ENCODE assay signal across 26 cellular contexts in genomic region chr1:181178241-181178640, GRCh38.
DNase-seq lines count a peak whose midpoint lies in the region; ATAC-seq, FAIRE-seq and TF ChIP-seq lines count a peak whose summit lies in the region.
"Had no signal": no experiment of that assay in that cellular context is flagged by ENCODE, and none has a peak within 500 bp of the region (broad histone marks: within the 10 kb centered on the region; RNA-seq: fewer than 3 reads in every experiment).

No MANE protein-coding gene starts in this region.

- peaks cover 5 to 17% of the 10 kb centered on the region in 2 experiments; a peak in 4 of 5 replicates for H3K4me1 ChIP-seq in K562 (replicated peaks in 1 of 2; ENCODE audit: control insufficient read depth in 2 of 2, insufficient read depth in 2 of 2, low read length in 2 of 2)

- ATAC-seq in K562 = no peak
- ATAC-seq in activated naive CD4-positive, alpha-beta T cell treated with anti-CD3 and anti-CD28 coated beads, Interleukin-2, amount 50 U/mL, for 72 hours = no peak
- no peak for ATAC-seq in T-cell (replicated peaks in 1 of 4)
- no peak for ATAC-seq in HG03378 (IDR thresholded peaks at IDR 0.05; ENCODE audit: unreplicated experiment)
- ATAC-seq: CD8-positive, alpha-beta T cell had no signal

- H3K27me3 ChIP-seq in K562 (ENCODE audit: control insufficient read depth in 2 of 2, insufficient read depth in 2 of 2, low read length in 2 of 2) = peaks cover 39 to 45% of the 10 kb centered on the region in 2 experiments
- H3K27me3 ChIP-seq: Peyer's patch had no signal

- TF ChIP-seq POLR2A in K562 (conservative IDR thresholded peaks at IDR 0.05) = no peak

- H3K9ac ChIP-seq in K562 (ENCODE audit: insufficient read depth in 1 of 2, low read depth in 2 of 2, low read length in 2 of 2) = no peak overlapping the region
- H3K9ac ChIP-seq: GM23248 had no signal

- no peak for FAIRE-seq in K562 (lab: Jason Lieb, UNC)
- FAIRE-seq: GM18507 had no signal

- H3K27me3 Mint-ChIP-seq in nephron (ENCODE audit: low read depth) (peaks cover 41% of the 10 kb centered on the region), T-cell (peaks cover 5 to 8% of the 10 kb centered on the region in 2 donors)

- H3K4me2 ChIP-seq in K562 (ENCODE audit: insufficient read depth, low read length) = no peak overlapping the region

- H3K27ac Mint-ChIP-seq in nephron (peak overlapping the region in 2 of 3 experiments; percentile 38 to 51), T-cell (no peak overlapping the region)
- H3K27ac Mint-ChIP-seq in activated naive CD4-positive, alpha-beta T cell treated with anti-CD3 and anti-CD28 coated beads, Interleukin-2, amount 50 U/mL, for 72 hours = no peak overlapping the region
- H3K27ac Mint-ChIP-seq: CD8-positive, alpha-beta T cell; H9; HFFc6 had no signal

- CTCF ChIA-PET in K562 (lab: Yijun Ruan, JAX; ENCODE audit: low intra/inter-chr PET ratio) (no interaction called here), T-cell (lab: Charles Lee) (no interaction called here)

- no peak overlapping the region for H2AFZ ChIP-seq in K562 (ENCODE audit: low read depth, low read length)
- H2AFZ ChIP-seq: GM23248 had no signal

- BruUV-seq in K562 (replicated peaks; lab: Mats Ljungman, UMichigan) = no TSS peak

- H3K9me3 ChIP-seq in K562 (replicated peaks; ENCODE audit: control insufficient read depth, insufficient read depth, low read depth, low read length) = no peaks in the 10 kb centered on the region
- H3K9me3 ChIP-seq: SJSA1 had no signal

- H3K4me3 Mint-ChIP-seq in nephron (peak overlapping the region in 1 of 3 experiments; percentile 10), T-cell (no peak overlapping the region)
- H3K4me3 Mint-ChIP-seq: CD8-positive, alpha-beta T cell; H9; HFFc6 had no signal

- H3K4me1 Mint-ChIP-seq in nephron = peaks cover 39% of the 10 kb centered on the region
- H3K4me1 Mint-ChIP-seq in T-cell = peaks cover 13 to 16% (median 15%) of the 10 kb centered on the region in 3 donors

- no peaks in the 10 kb centered on the region for H4K20me1 ChIP-seq in K562 (replicated peaks; ENCODE audit: control insufficient read depth, insufficient read depth, low read length)

- no peaks in the 10 kb centered on the region for H3K36me3 Mint-ChIP-seq in nephron (ENCODE audit: low read depth)
- H3K36me3 Mint-ChIP-seq in activated naive CD4-positive, alpha-beta T cell treated with anti-CD3 and anti-CD28 coated beads, Interleukin-2, amount 50 U/mL, for 72 hours = peaks cover 1% of the 10 kb centered on the region in 2 donors
- H3K36me3 Mint-ChIP-seq in T-cell = no peaks in the 10 kb centered on the region
- H3K36me3 Mint-ChIP-seq: CD8-positive, alpha-beta T cell had no signal

- WGBS in K562 (ENCODE audit: insufficient coverage, low coverage, missing lambda C conversion rate) = 1% methylated on average over 4 of the region's 5 CpGs

- in situ Hi-C loops in K562 (cut with MboI) = no loop called here

- H3K36me3 ChIP-seq in K562 (ENCODE audit: control insufficient read depth, insufficient read depth, low read length) = no peaks in the 10 kb centered on the region
- H3K36me3 ChIP-seq: Peyer's patch, SJSA1 had no signal

- H3K4me3 ChIP-seq in K562 = no peak overlapping the region
- H3K4me3 ChIP-seq: GM23248, Peyer's patch, SJSA1 had no signal

- no peak overlapping the region for H3K27ac ChIP-seq in K562 (ENCODE audit: extremely low read depth, low read depth, low read length)
- H3K27ac ChIP-seq: GM23248, Peyer's patch, SJSA1 had no signal

- TF ChIP-seq RAD21 in K562 (CRISPR knock-in tag; conservative IDR thresholded peaks at IDR 0.05 in 1 of 2, IDR thresholded peaks at IDR 0.05 in 1 of 2) = no peak

- no peak for TF ChIP-seq EP300 in K562 (IDR thresholded peaks at IDR 0.05; ENCODE audit: low read length)

- TF ChIP-seq CTCF in K562 (IDR thresholded peaks at IDR 0.05 in 2 of 3, conservative IDR thresholded peaks at IDR 0.05 in 1 of 3; ENCODE audit: insufficient read depth in 2 of 3, low read depth in 1 of 3, low read length in 3 of 3) = no peak
- no peak for TF ChIP-seq CTCF in nephron (IDR thresholded peaks at IDR 0.05; ENCODE audit: unreplicated experiment in 3 of 3)

- H3K79me2 ChIP-seq in K562 (ENCODE audit: control insufficient read depth, insufficient read depth, low read length) = no peaks in the 10 kb centered on the region

- H3K9me3 Mint-ChIP-seq in nephron = peaks cover 4% of the 10 kb centered on the region
- H3K9me3 Mint-ChIP-seq in activated naive CD4-positive, alpha-beta T cell treated with anti-CD3 and anti-CD28 coated beads, Interleukin-2, amount 50 U/mL, for 72 hours = peaks cover 0 to 2% of the 10 kb centered on the region in 2 donors
- H3K9me3 Mint-ChIP-seq in T-cell = peaks cover 0 to 2% (median 0%) of the 10 kb centered on the region in 3 donors
- H3K9me3 Mint-ChIP-seq: CD8-positive, alpha-beta T cell had no signal

- DNase-seq in activated CD8-positive, alpha-beta memory T cell treated with anti-CD3 and anti-CD28 coated beads, Interleukin-2, amount 50 U/mL, for 48 hours = peak; percentile 40
- DNase-seq in activated CD8-positive, alpha-beta memory T cell treated with anti-CD3 and anti-CD28 coated beads, Interleukin-2, amount 50 U/mL, for 4 hours = no peak
- DNase-seq in K562 (ENCODE audit: extremely low read depth in 1 of 4, low spot score in 3 of 4) (no peak), T-cell (no peak)
- DNase-seq in activated naive CD4-positive, alpha-beta T cell treated with anti-CD3 and anti-CD28 coated beads, Interleukin-2, amount 50 U/mL, for 72 hours (ENCODE audit: low spot score in 2 of 2) = no peak
- DNase-seq: AML-193; C1 segment of cervical spinal cord; Calu3; CD8-positive, alpha-beta T cell; DMS53; GDM1; GM23248; H9; HFFc6; KG1; NCI-H1092; NCI-H1436; NCI-H187 treated with DMSO at 0.1 percent for 48 hours; NCI-H2107; NCI-H510A treated with DMSO at 0.1 percent for 48 hours; NCI-H748 treated with DMSO at 0.1 percent for 48 hours; Peyer's patch had no signal

- intact Hi-C loops in K562 (cut with micrococcal nuclease) = no loop called here

- H3K9me1 ChIP-seq in K562 (ENCODE audit: control insufficient read depth, insufficient read depth, low read length) = no peaks in the 10 kb centered on the region

- POLR2A ChIA-PET in K562 (lab: Yijun Ruan, JAX) = interaction anchor here (0.6 to 1.0 kb wide), 4 partner anchors 75 to 167 kb away, joined by 3 to 5 read pairs (median 3); no protein-coding TSS in a partner anchor
- POLR2A ChIA-PET in T-cell (lab: Charles Lee) = no interaction called here

TF ChIP-seq in K562, 482 proteins besides CTCF, POLR2A, EP300 and RAD21:
- TF ChIP-seq NFIX (CRISPR knock-in tag; IDR thresholded peaks at IDR 0.05; ENCODE audit: low read depth) (no peak), ZNF347 (CRISPR knock-in tag; IDR thresholded peaks at IDR 0.05; ENCODE audit: low read depth) (no peak), ZNF740 (CRISPR knock-in tag; IDR thresholded peaks at IDR 0.05) (0 out of 2 replicates have a peak, but pooled peaks have one; percentile 50), ZNF740 (tag; IDR thresholded peaks at IDR 0.05) (no peak), TSC22D4 (tag; IDR thresholded peaks at IDR 0.05) (no peak), TAF15 (IDR thresholded peaks at IDR 0.05; ENCODE audit: low read depth, low read length) (no peak), TBL1XR1 (IDR thresholded peaks at IDR 0.05; ENCODE audit: low read length in 2 of 2) (no peak), ZNF592 (IDR thresholded peaks at IDR 0.05) (no peak)

Comparison
In these comparisons a context has a peak if more than half of its experiments do, and no peak if none do; other contexts are left out.
1. H3K27ac Mint-ChIP-seq: peak in nephron (2 of 3); none in activated naive CD4-positive, alpha-beta T cell treated with anti-CD3 and anti-CD28 coated beads, Interleukin-2, amount 50 U/mL, for 72 hours (0 of 2) and T-cell (0 of 2).